Comparison of ENCODE assay signal across 4 cellular contexts in genomic region chr16:32646177-32646576, GRCh38. TPM values are rescaled to one million over a fixed set of nuclear protein-coding genes. Genes with fewer than 3 reads are reported as not detected.
"Had no signal": no experiment of that assay in that cellular context is flagged by ENCODE, and none has a peak within 500 bp of the region (broad histone marks: within the 10 kb centered on the region; RNA-seq: fewer than 3 reads in every experiment).

No MANE protein-coding gene starts in this region.

RNA-seq across cellular contexts. Expression of gene TP53TG3, which starts 29.8 kb away (rescaled TPM):
- total RNA-seq: NCI-H460, PC-9, Peyer's patch, SJCRH30 had no signal
